In the genomic region with DNA sequence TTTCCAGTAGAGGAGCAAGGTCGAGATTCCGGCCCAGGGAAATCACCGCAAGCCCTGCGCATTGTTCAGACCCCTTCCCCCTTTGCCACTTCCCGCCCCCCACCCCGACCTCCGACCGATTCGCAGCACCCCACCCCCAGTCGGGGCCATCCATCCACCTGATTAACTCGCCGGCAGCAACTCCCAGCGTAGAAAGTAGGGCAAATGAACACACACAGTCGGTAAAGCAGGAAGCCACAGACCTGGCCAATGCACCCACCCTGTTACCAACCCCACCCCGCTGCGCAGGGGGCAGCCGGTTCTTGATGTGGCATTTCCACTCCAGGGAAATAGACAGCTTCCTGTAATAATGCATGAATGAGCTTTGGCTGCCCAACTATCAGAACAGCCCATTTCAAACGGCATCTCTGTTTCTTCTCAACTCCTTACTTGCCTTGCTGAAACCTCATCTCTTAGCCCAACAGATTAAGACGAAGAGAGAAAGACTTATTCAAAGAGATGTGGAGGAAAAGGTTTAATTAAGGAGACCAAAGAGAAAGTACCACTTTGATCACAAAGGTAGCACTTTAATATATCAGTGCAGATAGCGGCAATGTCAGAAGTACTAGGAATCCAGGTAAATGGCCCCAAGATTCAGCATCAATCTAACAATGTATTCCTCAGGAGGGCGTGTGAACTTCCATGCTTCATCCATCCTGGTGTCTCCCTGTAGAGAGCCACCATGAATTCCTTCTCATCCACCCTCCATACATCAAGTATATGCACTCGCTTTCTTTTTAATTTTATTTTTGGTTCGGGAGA, we compare ENCODE assay signal across 8 cellular contexts. TPM values are rescaled to one million over a fixed set of nuclear protein-coding genes. Genes with fewer than 3 reads are reported as not detected.
DNase-seq lines count a peak whose midpoint lies in the region; ATAC-seq and TF ChIP-seq lines count a peak whose summit lies in the region.

No MANE protein-coding gene starts in this region.

- H3K4me3 ChIP-seq in BLaER1, result peak overlapping the region; percentile 77
- H3K4me3 ChIP-seq in Peyer's patch, result peak overlapping the region; percentile 69 to 98 (median 74)

- H3K36me3 ChIP-seq in BLaER1, result no peaks in the 10 kb centered on the region
- no peaks in the 10 kb centered on the region for H3K36me3 ChIP-seq in Peyer's patch

- H3K4me1 ChIP-seq in BLaER1, result peaks cover 32% of the 10 kb centered on the region
- H3K4me1 ChIP-seq in Peyer's patch, result peaks cover 0 to 39% (median 3%) of the 10 kb centered on the region in 4 donors

- H3K9me3 ChIP-seq in BLaER1, result no peaks in the 10 kb centered on the region
- no peaks in the 10 kb centered on the region for H3K9me3 ChIP-seq in Peyer's patch

- no peak for TF ChIP-seq CTCF in Peyer's patch (IDR thresholded peaks at IDR 0.05)
- TF ChIP-seq CTCF in RWPE1 (conservative IDR thresholded peaks at IDR 0.05; ENCODE audit: low read depth), result no peak

- H3K27ac Mint-ChIP-seq in stimulated activated effector memory CD8-positive, alpha-beta T cell treated with anti-CD3 and anti-CD28 coated beads, Interleukin-12 subunit alpha, Interleukin-12 subunit beta, amount 100 ng/mL, for 72 hours, result peak overlapping the region; percentile 81

- POLR2A ChIA-PET in RWPE1 (lab: Yijun Ruan, JAX; ENCODE audit: low non-redundant PET), result no interaction called here

- no peak for ATAC-seq in stimulated activated effector memory CD8-positive, alpha-beta T cell treated with anti-CD3 and anti-CD28 coated beads, Interleukin-12 subunit alpha, Interleukin-12 subunit beta, amount 100 ng/mL, for 72 hours

- no peak for TF ChIP-seq POLR2A in Peyer's patch (IDR thresholded peaks at IDR 0.05)

- no peaks in the 10 kb centered on the region for H3K9me3 Mint-ChIP-seq in stimulated activated effector memory CD8-positive, alpha-beta T cell treated with anti-CD3 and anti-CD28 coated beads, Interleukin-12 subunit alpha, Interleukin-12 subunit beta, amount 100 ng/mL, for 72 hours

- peaks cover 52% of the 10 kb centered on the region for H3K4me1 Mint-ChIP-seq in stimulated activated effector memory CD8-positive, alpha-beta T cell treated with anti-CD3 and anti-CD28 coated beads, Interleukin-12 subunit alpha, Interleukin-12 subunit beta, amount 100 ng/mL, for 72 hours

- H3K9ac ChIP-seq in BLaER1, result 0 out of 2 replicates have a peak overlapping the region, but pooled peaks have one; percentile 28

- peaks cover 11% of the 10 kb centered on the region for H3K36me3 Mint-ChIP-seq in stimulated activated effector memory CD8-positive, alpha-beta T cell treated with anti-CD3 and anti-CD28 coated beads, Interleukin-12 subunit alpha, Interleukin-12 subunit beta, amount 100 ng/mL, for 72 hours

- CTCF ChIA-PET in RWPE1 (lab: Yijun Ruan, JAX), result no interaction called here

- H3K27ac ChIP-seq in BLaER1 (no peak overlapping the region), Peyer's patch (peak overlapping the region; percentile 68 to 90 (median 86)), RWPE1 (no peak overlapping the region)

- peak overlapping the region; percentile 98 for H3K4me2 ChIP-seq in BLaER1

- H4K20me1 ChIP-seq in BLaER1, result no peaks in the 10 kb centered on the region; the same call in 1 of the 2 replicates

- DNase-seq in Peyer's patch, result peak; percentile 37 to 59 (median 55)
- peak; percentile 40 for DNase-seq in astrocyte of the hippocampus (ENCODE audit: low read depth, low spot score)
- DNase-seq in left kidney (ENCODE audit: low read depth, low spot score), result peak; percentile 46
- DNase-seq in stimulated activated effector memory CD8-positive, alpha-beta T cell treated with anti-CD3 and anti-CD28 coated beads, Interleukin-12 subunit alpha, Interleukin-12 subunit beta, amount 100 ng/mL, for 72 hours (ENCODE audit: low spot score in 2 of 2), result peak; percentile 16 to 63
- DNase-seq in RWPE1 (ENCODE audit: low spot score), result no peak
- no peak for DNase-seq in NCI-H2107 (lab: John Stamatoyannopoulos, UW)
- DNase-seq in T1000 (lab: John Stamatoyannopoulos, UW), result no peak

- H3K4me3 Mint-ChIP-seq in stimulated activated effector memory CD8-positive, alpha-beta T cell treated with anti-CD3 and anti-CD28 coated beads, Interleukin-12 subunit alpha, Interleukin-12 subunit beta, amount 100 ng/mL, for 72 hours, result peak overlapping the region; percentile 88

- H3K27me3 ChIP-seq in BLaER1 (peaks cover 27% of the 10 kb centered on the region), Peyer's patch (no peaks in the 10 kb centered on the region)

RNA-seq across cellular contexts. Expression of a gene that starts 1.9 kb away (rescaled TPM):
- 10 to 100 TPM; 37.1 to 84.8 (median 74.4) TPM for total RNA-seq in Peyer's patch

Comparison
In these comparisons a context has a peak if more than half of its experiments do, and no peak if none do; other contexts are left out.
1. H3K27ac ChIP-seq: peak in Peyer's patch (4 of 4); none in BLaER1 (single experiment) and RWPE1 (single experiment).
2. DNase-seq: peak in Peyer's patch (3 of 3), astrocyte of the hippocampus (single experiment), left kidney (single experiment) and stimulated activated effector memory CD8-positive, alpha-beta T cell treated with anti-CD3 and anti-CD28 coated beads, Interleukin-12 subunit alpha, Interleukin-12 subunit beta, amount 100 ng/mL, for 72 hours (2 of 2); none in RWPE1 (single experiment), NCI-H2107 (single experiment) and T1000 (single experiment).